ENCODE assay signal across 17 cellular contexts in the genomic region with DNA sequence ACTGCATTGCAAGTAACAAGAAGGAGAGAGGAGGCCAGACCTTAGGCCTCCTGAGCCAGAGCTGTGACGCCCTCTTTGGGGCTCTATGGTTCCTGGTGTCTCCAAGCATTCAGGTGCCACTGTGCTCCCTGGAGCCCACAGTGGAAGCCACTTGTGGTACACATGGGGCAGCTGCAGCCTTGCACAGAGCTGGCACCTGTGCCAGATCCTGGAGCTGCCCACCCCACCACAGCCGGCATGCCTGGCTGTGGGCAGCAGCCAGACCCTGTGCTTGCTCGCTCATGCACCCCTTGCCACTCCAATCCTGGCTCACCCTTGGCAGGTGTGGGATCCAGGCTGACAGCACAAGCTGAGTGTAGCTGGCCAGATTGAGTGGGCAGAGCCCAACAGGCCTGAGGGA.
DNase-seq lines count a peak whose midpoint lies in the region; ATAC-seq, FAIRE-seq and TF ChIP-seq lines count a peak whose summit lies in the region.
"Had no signal": no experiment of that assay in that cellular context is flagged by ENCODE, and none has a peak within 500 bp of the region (broad histone marks: within the 10 kb centered on the region; RNA-seq: fewer than 3 reads in every experiment).

No MANE protein-coding gene starts in this region.

- peak in 2 of 3 donors; percentile 16 to 26 for DNase-seq in right cardiac atrium
- DNase-seq in left ventricle myocardium superior = no peak
- peak; percentile 46 for DNase-seq in kidney
- peak; percentile 62 for DNase-seq in posterior vena cava (ENCODE audit: low spot score)
- DNase-seq in aorta = no peak
- DNase-seq in NCI-H2081 (lab: John Stamatoyannopoulos, UW) = no peak
- DNase-seq: 8988T; AML-193; Caco-2; CD8-positive, alpha-beta memory T cell; DND-41; GDM1 had no signal

- H3K27ac ChIP-seq in right cardiac atrium (ENCODE audit: low read length) (no peak overlapping the region), kidney (ENCODE audit: low read depth in 2 of 2, low read length in 2 of 2) (no peak overlapping the region), aorta (ENCODE audit: low read depth in 1 of 2, low read length in 2 of 2) (no peak overlapping the region)
- H3K27ac ChIP-seq: BLaER1 had no signal

- no peak overlapping the region for H3K4me3 ChIP-seq in right cardiac atrium (ENCODE audit: low read length)
- no peak overlapping the region for H3K4me3 ChIP-seq in kidney (ENCODE audit: low read length in 2 of 2)
- H3K4me3 ChIP-seq in aorta (ENCODE audit: low read length in 2 of 2) = no peak overlapping the region
- H3K4me3 ChIP-seq: BLaER1 had no signal

- no peaks in the 10 kb centered on the region for H3K27me3 ChIP-seq in right cardiac atrium (ENCODE audit: control insufficient read depth, insufficient read depth)
- no peaks in the 10 kb centered on the region for H3K27me3 ChIP-seq in aorta (ENCODE audit: control insufficient read depth in 1 of 2, insufficient read depth in 2 of 2, low read length in 1 of 2)
- H3K27me3 ChIP-seq: BLaER1 had no signal

- no peaks in the 10 kb centered on the region for H3K36me3 ChIP-seq in kidney (ENCODE audit: control insufficient read depth in 1 of 2, insufficient read depth in 2 of 2, low read length in 2 of 2)
- H3K36me3 ChIP-seq in aorta (ENCODE audit: control insufficient read depth in 1 of 2, insufficient read depth in 2 of 2, low read length in 1 of 2) = no peaks in the 10 kb centered on the region
- H3K36me3 ChIP-seq: BLaER1 had no signal

- FAIRE-seq in kidney (lab: Jason Lieb, UNC) = no peak
- FAIRE-seq: H54 had no signal

- H3K9me3 ChIP-seq in right cardiac atrium (ENCODE audit: control insufficient read depth, low read length) = no peaks in the 10 kb centered on the region
- no peaks in the 10 kb centered on the region for H3K9me3 ChIP-seq in kidney (ENCODE audit: control insufficient read depth in 1 of 2, low read length in 2 of 2)
- H3K9me3 ChIP-seq in aorta (ENCODE audit: control insufficient read depth, low read length) = no peaks in the 10 kb centered on the region
- H3K9me3 ChIP-seq: BLaER1, Caco-2 had no signal

- peak in 1 of 2 donors; percentile 38 for ATAC-seq in right cardiac atrium
- no peak for ATAC-seq in left ventricle myocardium superior
- ATAC-seq in aorta (ENCODE audit: low FRiP score) = peak; percentile 26
- no peak for ATAC-seq in esophagus mucosa
- ATAC-seq in GM18867 (IDR thresholded peaks at IDR 0.05; ENCODE audit: unreplicated experiment) = no peak
- ATAC-seq: HCT116 had no signal

- no peak overlapping the region for H3K9ac ChIP-seq in kidney (ENCODE audit: low read length in 2 of 2)
- H3K9ac ChIP-seq: BLaER1 had no signal

- 87% methylated on average over 3 of the region's 3 CpGs for WGBS in right cardiac atrium
- WGBS in aorta, 2 donors = 88 to 90% methylated on average over 3 of the region's 3 CpGs

- intact Hi-C loops in right cardiac atrium (cut with DNase I) = no loop called here
- intact Hi-C loops in left ventricle myocardium superior (cut with micrococcal nuclease) = no loop called here
- intact Hi-C loops in kidney (cut with DNase I) = no loop called here
- intact Hi-C loops in posterior vena cava (cut with DNase I) = no loop called here
- intact Hi-C loops in aorta (cut with DNase I) = no loop called here

- no peak for TF ChIP-seq CTCF in kidney (IDR thresholded peaks at IDR 0.05; ENCODE audit: borderline replicate concordance, extremely low read depth, insufficient read depth)

- H3K4me1 ChIP-seq in right cardiac atrium (ENCODE audit: control insufficient read depth, insufficient read depth, low read length) = no peaks in the 10 kb centered on the region
- H3K4me1 ChIP-seq in kidney (ENCODE audit: control insufficient read depth in 1 of 2, insufficient read depth in 1 of 2, low read depth in 1 of 2, low read length in 2 of 2) = no peaks in the 10 kb centered on the region
- H3K4me1 ChIP-seq in aorta (ENCODE audit: control insufficient read depth in 1 of 2, insufficient read depth in 2 of 2, low read length in 2 of 2) = no peaks in the 10 kb centered on the region
- H3K4me1 ChIP-seq: BLaER1, Caco-2 had no signal

Comparison
In these comparisons a context has a peak if more than half of its experiments do, and no peak if none do; other contexts are left out.
1. DNase-seq: peak in right cardiac atrium (2 of 3), kidney (single experiment) and posterior vena cava (single experiment); none in left ventricle myocardium superior (single experiment), aorta (0 of 2) and NCI-H2081 (0 of 2).